In the genomic region with DNA sequence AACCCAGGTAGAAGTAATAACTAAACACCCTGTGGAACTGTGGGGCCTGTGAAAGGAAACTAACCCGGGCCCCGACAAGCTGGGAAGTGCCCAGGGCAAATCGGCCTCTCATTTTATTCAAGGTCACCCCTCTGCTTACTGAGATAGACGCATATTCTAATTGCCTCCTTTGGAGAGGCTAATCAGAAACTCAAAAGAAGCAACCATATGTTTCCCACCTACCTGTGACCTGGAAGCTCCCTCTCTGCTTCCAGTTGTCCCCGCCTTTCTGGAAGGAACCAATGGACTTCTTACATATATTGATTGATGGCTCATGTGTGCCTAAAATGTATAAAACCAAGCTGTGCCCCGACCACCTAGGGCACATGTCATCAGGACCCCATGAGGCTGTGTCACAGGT, we compare ENCODE assay signal across 22 cellular contexts.
"Had no signal": no experiment of that assay in that cellular context is flagged by ENCODE, and none has a peak within 500 bp of the region (broad histone marks: within the 10 kb centered on the region; RNA-seq: fewer than 3 reads in every experiment).

No MANE protein-coding gene starts in this region.

- H3K4me1 Mint-ChIP-seq: stimulated activated effector memory CD8-positive, alpha-beta T cell treated with anti-CD3 and anti-CD28 coated beads, Interleukin-12 subunit alpha, Interleukin-12 subunit beta, amount 100 ng/mL, for 72 hours had no signal

- H3K79me2 ChIP-seq: hepatocyte had no signal

- H3K36me3 Mint-ChIP-seq: natural killer cell treated with Interleukin-12 subunit alpha and Interleukin-12 subunit beta and Interleukin-15 and Interleukin-18, amount 100 ng/mL, for 72 hours; neural progenitor cell; stimulated activated effector memory CD8-positive, alpha-beta T cell treated with anti-CD3 and anti-CD28 coated beads, Interleukin-12 subunit alpha, Interleukin-12 subunit beta, amount 100 ng/mL, for 72 hours; type B pancreatic cell had no signal

- H3K27me3 Mint-ChIP-seq: type B pancreatic cell had no signal

- H3K27me3 ChIP-seq: colonic mucosa, foreskin keratinocyte, hepatocyte, neural progenitor cell, pancreas, right lobe of liver, suprapubic skin, thyroid gland had no signal

- H3K4me3 Mint-ChIP-seq: natural killer cell treated with Interleukin-12 subunit alpha and Interleukin-12 subunit beta and Interleukin-15 and Interleukin-18, amount 100 ng/mL, for 72 hours; neural progenitor cell; stimulated activated effector memory CD8-positive, alpha-beta T cell treated with anti-CD3 and anti-CD28 coated beads, Interleukin-12 subunit alpha, Interleukin-12 subunit beta, amount 100 ng/mL, for 72 hours; type B pancreatic cell had no signal

- H3K4me1 ChIP-seq: colonic mucosa, foreskin keratinocyte, neural progenitor cell, pancreas, prostate gland, right lobe of liver, suprapubic skin, thyroid gland had no signal

- H3K4me2 ChIP-seq: hepatocyte, neural progenitor cell had no signal

- H2AFZ ChIP-seq: hepatocyte, neural progenitor cell had no signal

- H3K27ac Mint-ChIP-seq: natural killer cell treated with Interleukin-12 subunit alpha and Interleukin-12 subunit beta and Interleukin-15 and Interleukin-18, amount 100 ng/mL, for 72 hours; neural progenitor cell; stimulated activated effector memory CD8-positive, alpha-beta T cell treated with anti-CD3 and anti-CD28 coated beads, Interleukin-12 subunit alpha, Interleukin-12 subunit beta, amount 100 ng/mL, for 72 hours; type B pancreatic cell had no signal

- H3K9me3 ChIP-seq: colonic mucosa, pancreas, prostate gland, right lobe of liver, suprapubic skin, thyroid gland had no signal

- H3K9me3 Mint-ChIP-seq: natural killer cell treated with Interleukin-12 subunit alpha and Interleukin-12 subunit beta and Interleukin-15 and Interleukin-18, amount 100 ng/mL, for 72 hours; neural progenitor cell; stimulated activated effector memory CD8-positive, alpha-beta T cell treated with anti-CD3 and anti-CD28 coated beads, Interleukin-12 subunit alpha, Interleukin-12 subunit beta, amount 100 ng/mL, for 72 hours; type B pancreatic cell had no signal

- ATAC-seq: foreskin keratinocyte; left colon; left ventricle myocardium superior; natural killer cell treated with Interleukin-12 subunit alpha and Interleukin-12 subunit beta and Interleukin-15 and Interleukin-18, amount 100 ng/mL, for 72 hours; pancreas; right lobe of liver; stimulated activated effector memory CD8-positive, alpha-beta T cell treated with anti-CD3 and anti-CD28 coated beads, Interleukin-12 subunit alpha, Interleukin-12 subunit beta, amount 100 ng/mL, for 72 hours; stimulated activated naive CD8-positive, alpha-beta T cell treated with anti-CD3 and anti-CD28 coated beads, Interleukin-15, Interleukin-2, amounts not matched to agents 100 U/mL and 50 U/mL, for 24 hours had no signal

- H3K9ac ChIP-seq: neural progenitor cell had no signal

- H3K36me3 ChIP-seq: colonic mucosa, neural progenitor cell, pancreas, prostate gland, right lobe of liver, suprapubic skin, thyroid gland had no signal

- H3K27ac ChIP-seq: colonic mucosa, foreskin keratinocyte, hepatocyte, neural progenitor cell, pancreas, prostate gland, right lobe of liver, suprapubic skin, thyroid gland had no signal

- DNase-seq: colonic mucosa; dermis blood vessel endothelial cell; foreskin keratinocyte; left colon; left ventricle myocardium superior; mesenchymal stem cell; midbrain; nucleus accumbens; pancreas; right lobe of liver; stimulated activated CD4-positive, alpha-beta T cell treated with anti-CD3 and anti-CD28 coated beads, Interleukin-4, amount 100 ng/mL, for 1 hour; stimulated activated CD8-positive, alpha-beta memory T cell treated with anti-CD3 and anti-CD28 coated beads, Interleukin-4, amount 100 ng/mL, for 48 hours; stimulated activated naive CD8-positive, alpha-beta T cell treated with anti-CD3 and anti-CD28 coated beads, Interleukin-15, Interleukin-2, amounts not matched to agents 100 U/mL and 50 U/mL, for 24 hours; thyroid gland had no signal

- H3K4me3 ChIP-seq: colonic mucosa, hepatocyte, lung, neural progenitor cell, pancreas, prostate gland, right lobe of liver, suprapubic skin, thyroid gland had no signal
